8 cellular contexts compared by ENCODE assay signal in genomic region chr2:38751043-38751846, GRCh38. TPM values are rescaled to one million over a fixed set of nuclear protein-coding genes. Genes with fewer than 3 reads are reported as not detected.
DNase-seq lines count a peak whose midpoint lies in the region; ATAC-seq and TF ChIP-seq lines count a peak whose summit lies in the region.

Gene SRSF7, minus strand, starts transcription at chr2:38751361. Its CDS starts 105 bp downstream, at chr2:38751256.

- H3K9me3 Mint-ChIP-seq in activated CD4-positive, alpha-beta T cell treated with anti-CD3 and anti-CD28 coated beads for 36 hours (ENCODE audit: low read depth): no peaks in the 10 kb centered on the region

- H3K4me3 Mint-ChIP-seq in activated CD4-positive, alpha-beta T cell treated with anti-CD3 and anti-CD28 coated beads for 36 hours: peak within 1 kb of the TSS; percentile 94

- peak; percentile 96 to 97 for DNase-seq in AML-193 (lab: John Stamatoyannopoulos, UW)
- peak; percentile 97 to 99 for DNase-seq in NCI-H524 (lab: John Stamatoyannopoulos, UW)
- DNase-seq in activated CD4-positive, alpha-beta T cell treated with anti-CD3 and anti-CD28 coated beads for 36 hours: peak; percentile 98
- DNase-seq in choroid plexus epithelial cell (ENCODE audit: low read depth): peak; percentile 100
- DNase-seq in kidney epithelial cell (ENCODE audit: low read depth): peak; percentile 95
- peak; percentile 95 for DNase-seq in stimulated activated CD4-positive, alpha-beta T cell treated with anti-CD3 and anti-CD28 coated beads, Interleukin-15, amount 100 ng/mL, for 48 hours (ENCODE audit: low read depth in 2 of 2)

- H3K27me3 Mint-ChIP-seq in activated CD4-positive, alpha-beta T cell treated with anti-CD3 and anti-CD28 coated beads for 36 hours: no peaks in the 10 kb centered on the region

- POLR2A ChIA-PET in activated CD4-positive, alpha-beta T cell treated with anti-CD3 and anti-CD28 coated beads for 36 hours (lab: Charles Lee): interaction anchor here (0.5 to 1.8 kb wide), 42 partner anchors 9 to 1479 kb away, joined by 3 to 26 read pairs (median 4); partner anchors contain the start of genes DHX57, GALM, GEMIN6 and HNRNPLL

- ATAC-seq in HG03439 (IDR thresholded peaks at IDR 0.05; ENCODE audit: unreplicated experiment): peak; percentile 87
- peak; percentile 83 for ATAC-seq in activated CD4-positive, alpha-beta T cell treated with anti-CD3 and anti-CD28 coated beads for 36 hours

- TF ChIP-seq CTCF in choroid plexus epithelial cell (conservative IDR thresholded peaks at IDR 0.05; ENCODE audit: low read depth, low read length): no peak
- no peak for TF ChIP-seq CTCF in kidney epithelial cell (IDR thresholded peaks at IDR 0.05; ENCODE audit: insufficient read depth, low read length, poor library complexity, severe bottlenecking)

- H3K27ac Mint-ChIP-seq in activated CD4-positive, alpha-beta T cell treated with anti-CD3 and anti-CD28 coated beads for 36 hours: peak within 1 kb of the TSS; percentile 100

- H3K4me3 ChIP-seq in choroid plexus epithelial cell (ENCODE audit: low read depth, low read length) (peak within 1 kb of the TSS; percentile 99), kidney epithelial cell (ENCODE audit: low read depth, low read length) (peak within 1 kb of the TSS; percentile 93)

- TF ChIP-seq POLR2A in GM19193 (IDR thresholded peaks at IDR 0.05; ENCODE audit: extremely low read depth, insufficient read depth, insufficient read length): peak; percentile 100

- peaks cover 49% of the 10 kb centered on the region for H3K4me1 Mint-ChIP-seq in activated CD4-positive, alpha-beta T cell treated with anti-CD3 and anti-CD28 coated beads for 36 hours

- intact Hi-C loops in activated CD4-positive, alpha-beta T cell treated with anti-CD3 and anti-CD28 coated beads for 36 hours (cut with DNase I, micrococcal nuclease): loop anchor here (1.0 to 10.0 kb wide), 11 partner anchors 27 to 1784 kb away; partner anchors contain the start of genes ATL2 (in 2 of the 2), GEMIN6 (in 2 of the 2), GPATCH11 (in 1 of the 2) and HEATR5B (in 1 of the 2)

- no peaks in the 10 kb centered on the region for H3K27me3 ChIP-seq in kidney epithelial cell (ENCODE audit: control insufficient read depth, insufficient read depth, low read length)

- CTCF ChIA-PET in activated CD4-positive, alpha-beta T cell treated with anti-CD3 and anti-CD28 coated beads for 36 hours (lab: Charles Lee): interaction anchor here (0.6 to 2.3 kb wide), 10 partner anchors 10 to 364 kb away, joined by 3 to 10 read pairs (median 4); no protein-coding TSS in a partner anchor

- H3K36me3 ChIP-seq in kidney epithelial cell (ENCODE audit: control insufficient read depth, insufficient read depth, low read length): peaks cover 3% of the 10 kb centered on the region

- peaks cover 47% of the 10 kb centered on the region for H3K36me3 Mint-ChIP-seq in activated CD4-positive, alpha-beta T cell treated with anti-CD3 and anti-CD28 coated beads for 36 hours (ENCODE audit: low read depth)

RNA-seq across cellular contexts. Expression of gene SRSF7, which starts in this region (rescaled TPM):
- total RNA-seq in activated CD4-positive, alpha-beta T cell treated with anti-CD3 and anti-CD28 coated beads for 36 hours: 100 to 1,000 TPM; 194 to 309 TPM
- total RNA-seq in kidney epithelial cell: 67.6 and 73.8 TPM in 2 replicates

Comparison
In these comparisons a context has a peak if more than half of its experiments do, and no peak if none do; other contexts are left out.
1. Peak in every context shown above with its lines: DNase-seq, ATAC-seq and H3K4me3 ChIP-seq.